ENCODE assay signal across 8 cellular contexts in genomic region chr17:8124350-8125195, GRCh38. TPM values are rescaled to one million over a fixed set of nuclear protein-coding genes. Genes with fewer than 3 reads are reported as not detected.
DNase-seq lines count a peak whose midpoint lies in the region; ATAC-seq, FAIRE-seq and TF ChIP-seq lines count a peak whose summit lies in the region.

No MANE protein-coding gene starts in this region.

- H3K27me3 Mint-ChIP-seq in activated CD8-positive, alpha-beta T cell treated with anti-CD3 and anti-CD28 coated beads, Interleukin-2, amount 10 ng/mL, durations not matched to agents 7 days and 5 days (ENCODE audit: low read depth) = peaks cover 44% of the 10 kb centered on the region

- no peak overlapping the region for H3K27ac ChIP-seq in BLaER1
- H3K27ac ChIP-seq in HUES6 (ENCODE audit: low read depth, low read length) = no peak overlapping the region
- H3K27ac ChIP-seq in right cardiac atrium (ENCODE audit: low read length) = no peak overlapping the region

- no peak for ATAC-seq in activated CD8-positive, alpha-beta T cell treated with anti-CD3 and anti-CD28 coated beads, Interleukin-2, amount 10 ng/mL, durations not matched to agents 7 days and 5 days
- ATAC-seq in right cardiac atrium = no peak
- peak; percentile 6 for ATAC-seq in stimulated activated effector memory CD8-positive, alpha-beta T cell treated with anti-CD3 and anti-CD28 coated beads, Interleukin-12 subunit alpha, Interleukin-12 subunit beta, amount 100 ng/mL, for 72 hours

- peak overlapping the region; percentile 71 for H3K4me3 ChIP-seq in BLaER1
- H3K4me3 ChIP-seq in HUES6 (ENCODE audit: low read depth, low read length) = peak overlapping the region; percentile 78
- H3K4me3 ChIP-seq in right cardiac atrium (ENCODE audit: low read length) = peak overlapping the region; percentile 7

- CTCF ChIA-PET in activated CD8-positive, alpha-beta T cell treated with anti-CD3 and anti-CD28 coated beads, Interleukin-2, amount 10 ng/mL, durations not matched to agents 7 days and 5 days (lab: Charles Lee) = interaction anchor here (0.9 to 4.3 kb wide), 11 partner anchors 14 to 171 kb away, joined by 3 to 32 read pairs (median 4); partner anchors contain the start of gene SLC25A35

- H3K4me1 ChIP-seq in BLaER1 (peaks cover 50% of the 10 kb centered on the region), HUES6 (ENCODE audit: control insufficient read depth, insufficient read depth, low read length) (peaks cover 13% of the 10 kb centered on the region), right cardiac atrium (ENCODE audit: control insufficient read depth, insufficient read depth, low read length) (peaks cover 5% of the 10 kb centered on the region)

- H3K36me3 ChIP-seq in BLaER1 = no peaks in the 10 kb centered on the region
- no peaks in the 10 kb centered on the region for H3K36me3 ChIP-seq in HUES6 (ENCODE audit: control insufficient read depth, insufficient read depth, low read length)

- in situ Hi-C loops in GM13976 (cut with MboI; ENCODE audit: low sequenced_read_pairs, unreplicated experiment) = no loop called here

- H3K36me3 Mint-ChIP-seq in activated CD8-positive, alpha-beta T cell treated with anti-CD3 and anti-CD28 coated beads, Interleukin-2, amount 10 ng/mL, durations not matched to agents 7 days and 5 days (ENCODE audit: low read depth) = peaks cover 5% of the 10 kb centered on the region
- peaks cover 54% of the 10 kb centered on the region for H3K36me3 Mint-ChIP-seq in stimulated activated effector memory CD8-positive, alpha-beta T cell treated with anti-CD3 and anti-CD28 coated beads, Interleukin-12 subunit alpha, Interleukin-12 subunit beta, amount 100 ng/mL, for 72 hours

- DNase-seq in activated CD8-positive, alpha-beta T cell treated with anti-CD3 and anti-CD28 coated beads, Interleukin-2, amount 10 ng/mL, durations not matched to agents 7 days and 5 days = peak; percentile 42
- DNase-seq in right cardiac atrium (peak in 2 of 3 donors; percentile 55 to 64), NCI-H774 (lab: John Stamatoyannopoulos, UW) (no peak), RCC 7860 (ENCODE audit: low spot score) (no peak), GM13976 (ENCODE audit: low spot score) (no peak)
- DNase-seq in stimulated activated effector memory CD8-positive, alpha-beta T cell treated with anti-CD3 and anti-CD28 coated beads, Interleukin-12 subunit alpha, Interleukin-12 subunit beta, amount 100 ng/mL, for 72 hours (ENCODE audit: low spot score in 2 of 2) = no peak

- H3K9ac ChIP-seq in BLaER1 (peak overlapping the region; percentile 63), HUES6 (ENCODE audit: low read length) (peak overlapping the region; percentile 11)

- no peaks in the 10 kb centered on the region for H3K9me3 ChIP-seq in BLaER1
- H3K9me3 ChIP-seq in HUES6 (ENCODE audit: control insufficient read depth, insufficient read depth, low read depth, low read length) = no peaks in the 10 kb centered on the region
- H3K9me3 ChIP-seq in right cardiac atrium (ENCODE audit: control insufficient read depth, low read length) = no peaks in the 10 kb centered on the region

- POLR2A ChIA-PET in activated CD8-positive, alpha-beta T cell treated with anti-CD3 and anti-CD28 coated beads, Interleukin-2, amount 10 ng/mL, durations not matched to agents 7 days and 5 days (lab: Charles Lee) = interaction anchor here (0.8 to 4.3 kb wide), 7 partner anchors 13 to 123 kb away, joined by 3 to 52 read pairs (median 4); partner anchors contain the start of genes BORCS6 and CTC1

- peaks cover 54% of the 10 kb centered on the region for H4K20me1 ChIP-seq in BLaER1

- no peaks in the 10 kb centered on the region for H3K9me3 Mint-ChIP-seq in activated CD8-positive, alpha-beta T cell treated with anti-CD3 and anti-CD28 coated beads, Interleukin-2, amount 10 ng/mL, durations not matched to agents 7 days and 5 days (ENCODE audit: insufficient read depth)
- H3K9me3 Mint-ChIP-seq in stimulated activated effector memory CD8-positive, alpha-beta T cell treated with anti-CD3 and anti-CD28 coated beads, Interleukin-12 subunit alpha, Interleukin-12 subunit beta, amount 100 ng/mL, for 72 hours = no peaks in the 10 kb centered on the region

- FAIRE-seq in RCC 7860 (lab: Jason Lieb, UNC) = no peak

- peak overlapping the region; percentile 95 for H3K4me2 ChIP-seq in BLaER1

- H3K27me3 ChIP-seq in BLaER1 (peaks cover 83% of the 10 kb centered on the region), HUES6 (ENCODE audit: control insufficient read depth, insufficient read depth, low read length) (peaks cover 73% of the 10 kb centered on the region), right cardiac atrium (ENCODE audit: control insufficient read depth, insufficient read depth) (no peaks in the 10 kb centered on the region)

- WGBS in right cardiac atrium = 4% methylated on average over 24 of the region's 24 CpGs

- peaks cover 65% of the 10 kb centered on the region for H3K4me1 Mint-ChIP-seq in activated CD8-positive, alpha-beta T cell treated with anti-CD3 and anti-CD28 coated beads, Interleukin-2, amount 10 ng/mL, durations not matched to agents 7 days and 5 days (ENCODE audit: low read depth)
- H3K4me1 Mint-ChIP-seq in stimulated activated effector memory CD8-positive, alpha-beta T cell treated with anti-CD3 and anti-CD28 coated beads, Interleukin-12 subunit alpha, Interleukin-12 subunit beta, amount 100 ng/mL, for 72 hours = peaks cover 70% of the 10 kb centered on the region

- TF ChIP-seq CTCF in GM13976 (IDR thresholded peaks at IDR 0.05; ENCODE audit: borderline replicate concordance, control extremely low read depth, extremely low read depth, insufficient read depth, missing control alignments) = no peak

- peak overlapping the region; percentile 88 for H3K4me3 Mint-ChIP-seq in activated CD8-positive, alpha-beta T cell treated with anti-CD3 and anti-CD28 coated beads, Interleukin-2, amount 10 ng/mL, durations not matched to agents 7 days and 5 days
- H3K4me3 Mint-ChIP-seq in stimulated activated effector memory CD8-positive, alpha-beta T cell treated with anti-CD3 and anti-CD28 coated beads, Interleukin-12 subunit alpha, Interleukin-12 subunit beta, amount 100 ng/mL, for 72 hours = peak overlapping the region; percentile 82

- H3K27ac Mint-ChIP-seq in activated CD8-positive, alpha-beta T cell treated with anti-CD3 and anti-CD28 coated beads, Interleukin-2, amount 10 ng/mL, durations not matched to agents 7 days and 5 days = peak overlapping the region; percentile 75
- H3K27ac Mint-ChIP-seq in stimulated activated effector memory CD8-positive, alpha-beta T cell treated with anti-CD3 and anti-CD28 coated beads, Interleukin-12 subunit alpha, Interleukin-12 subunit beta, amount 100 ng/mL, for 72 hours = peak overlapping the region; percentile 100

- intact Hi-C loops in right cardiac atrium (cut with DNase I) = loop anchor here (2.0 to 10.0 kb wide), 4 partner anchors 50 to 100 kb away; partner anchors contain the start of gene TMEM107 (in 1 of the 4)

RNA-seq across cellular contexts. Expression of gene HES7, which starts 0.7 kb away (rescaled TPM):
- total RNA-seq in activated CD8-positive, alpha-beta T cell treated with anti-CD3 and anti-CD28 coated beads, Interleukin-2, amount 10 ng/mL, durations not matched to agents 7 days and 5 days = under 1 TPM in 1 of 2 experiments, not detected in 1; 0.29 TPM
- under 1 TPM; 0.62 to 0.76 (median 0.73) TPM for total RNA-seq in right cardiac atrium
- polyA plus RNA-seq in right cardiac atrium = 0.25 TPM

RNA-seq across cellular contexts. Expression of gene ALOXE3, which starts 6.3 kb away (rescaled TPM):
- not detected for total RNA-seq in activated CD8-positive, alpha-beta T cell treated with anti-CD3 and anti-CD28 coated beads, Interleukin-2, amount 10 ng/mL, durations not matched to agents 7 days and 5 days
- not detected for total RNA-seq in right cardiac atrium
- polyA plus RNA-seq in right cardiac atrium = not detected

RNA-seq across cellular contexts. Expression of gene PER1, which starts 27.6 kb away (rescaled TPM):
- total RNA-seq in activated CD8-positive, alpha-beta T cell treated with anti-CD3 and anti-CD28 coated beads, Interleukin-2, amount 10 ng/mL, durations not matched to agents 7 days and 5 days = 10 to 100 TPM; 35.0 to 38.1 TPM
- total RNA-seq in right cardiac atrium = 100 to 1,000 TPM in 3 of 4 donors, 10 to 100 TPM in 1; 96.2 to 150 (median 124) TPM
- polyA plus RNA-seq in right cardiac atrium = 110 TPM

RNA-seq across cellular contexts. Expression of gene ALOX12B, which starts 37.1 kb away (rescaled TPM):
- under 1 TPM; 0.26 to 0.47 TPM for total RNA-seq in activated CD8-positive, alpha-beta T cell treated with anti-CD3 and anti-CD28 coated beads, Interleukin-2, amount 10 ng/mL, durations not matched to agents 7 days and 5 days
- total RNA-seq in right cardiac atrium = under 1 TPM in 1 of 4 donors, not detected in 3; 0.71 TPM
- polyA plus RNA-seq in right cardiac atrium = not detected

RNA-seq across cellular contexts. Expression of gene VAMP2, which starts 38.2 kb away (rescaled TPM):
- 10 to 100 TPM; 56.3 to 56.7 TPM for total RNA-seq in activated CD8-positive, alpha-beta T cell treated with anti-CD3 and anti-CD28 coated beads, Interleukin-2, amount 10 ng/mL, durations not matched to agents 7 days and 5 days
- total RNA-seq in right cardiac atrium = 10 to 100 TPM; 68.7 to 74.9 (median 71.8) TPM
- 50.2 TPM for polyA plus RNA-seq in right cardiac atrium

Comparison
In these comparisons a context has a peak if more than half of its experiments do, and no peak if none do; other contexts are left out.
1. H3K4me3 ChIP-seq: peak in every context shown above with its lines; median percentile 78 in HUES6; 71 in BLaER1; 7 in right cardiac atrium.
2. DNase-seq: peak in activated CD8-positive, alpha-beta T cell treated with anti-CD3 and anti-CD28 coated beads, Interleukin-2, amount 10 ng/mL, durations not matched to agents 7 days and 5 days (single experiment) and right cardiac atrium (2 of 3); none in stimulated activated effector memory CD8-positive, alpha-beta T cell treated with anti-CD3 and anti-CD28 coated beads, Interleukin-12 subunit alpha, Interleukin-12 subunit beta, amount 100 ng/mL, for 72 hours (0 of 2), NCI-H774 (single experiment), RCC 7860 (single experiment) and GM13976 (single experiment).